Comparison of ENCODE assay signal across 14 cellular contexts in genomic region chr15:65743637-65744252, GRCh38.
"Had no signal": no experiment of that assay in that cellular context is flagged by ENCODE, and none has a peak within 500 bp of the region (broad histone marks: within the 10 kb centered on the region; RNA-seq: fewer than 3 reads in every experiment).

No MANE protein-coding gene starts in this region.

- H3K9me3 Mint-ChIP-seq: activated naive CD4-positive, alpha-beta T cell treated with anti-CD3 and anti-CD28 coated beads for 36 hours; brain; dendritic cell treated with granulocyte-macrophage colony-stimulating factor and Interleukin-4, amounts not matched to agents 40 ng/mL and 50 ng/mL, for 4 days; naive thymus-derived CD4-positive, alpha-beta T cell had no signal

- H3K4me2 ChIP-seq: smooth muscle cell had no signal

- DNase-seq: activated CD4-positive, alpha-beta T cell treated with anti-CD3 and anti-CD28 coated beads for 48 hours; activated naive CD4-positive, alpha-beta T cell treated with anti-CD3 and anti-CD28 coated beads for 36 hours; amygdala; cerebellar nuclear complex; hippocampal formation; naive thymus-derived CD4-positive, alpha-beta T cell; right cardiac atrium; stimulated activated CD4-positive, alpha-beta T cell treated with anti-CD3 and anti-CD28 coated beads, Interleukin-1b, Interleukin-23, amount 100 ng/mL, for 48 hours; stimulated activated naive CD4-positive, alpha-beta T cell treated with Interleukin-2 at 50 U/mL for 16 hours; T1000 had no signal

- H3K4me3 Mint-ChIP-seq: activated naive CD4-positive, alpha-beta T cell treated with anti-CD3 and anti-CD28 coated beads for 36 hours; brain; dendritic cell treated with granulocyte-macrophage colony-stimulating factor and Interleukin-4, amounts not matched to agents 40 ng/mL and 50 ng/mL, for 4 days; naive thymus-derived CD4-positive, alpha-beta T cell had no signal

- H3K4me3 ChIP-seq: smooth muscle cell had no signal

- H3K27me3 Mint-ChIP-seq: brain; dendritic cell treated with granulocyte-macrophage colony-stimulating factor and Interleukin-4, amounts not matched to agents 40 ng/mL and 50 ng/mL, for 4 days; naive thymus-derived CD4-positive, alpha-beta T cell; progenitor cell of endocrine pancreas had no signal

- H3K27ac Mint-ChIP-seq: activated naive CD4-positive, alpha-beta T cell treated with anti-CD3 and anti-CD28 coated beads for 36 hours; brain; dendritic cell treated with granulocyte-macrophage colony-stimulating factor and Interleukin-4, amounts not matched to agents 40 ng/mL and 50 ng/mL, for 4 days; progenitor cell of endocrine pancreas had no signal

- H3K4me1 Mint-ChIP-seq: brain had no signal

- ATAC-seq: naive thymus-derived CD4-positive, alpha-beta T cell; right cardiac atrium had no signal
